ENCODE assay signal across 22 cellular contexts in genomic region chr6:25340421-25340820, GRCh38.
"Had no signal": no experiment of that assay in that cellular context is flagged by ENCODE, and none has a peak within 500 bp of the region (broad histone marks: within the 10 kb centered on the region; RNA-seq: fewer than 3 reads in every experiment).

No MANE protein-coding gene starts in this region.

- H3K4me3 ChIP-seq: gastrocnemius medialis, heart left ventricle, lower lobe of right lung, prostate gland, right atrium auricular region, stomach, thyroid gland had no signal

- H3K4me1 ChIP-seq: gastrocnemius medialis, prostate gland, right atrium auricular region had no signal

- H3K9me3 ChIP-seq: gastrocnemius medialis, heart left ventricle, lower lobe of right lung, prostate gland, right atrium auricular region, stomach, thyroid gland had no signal

- H3K27ac ChIP-seq: epithelial cell of prostate, gastrocnemius medialis, heart left ventricle, lower lobe of right lung, prostate gland, right atrium auricular region, stomach, thyroid gland had no signal

- ATAC-seq: effector memory CD8-positive, alpha-beta T cell; esophagus mucosa; gastrocnemius medialis; left ventricle myocardium superior; lower lobe of right lung; naive thymus-derived CD8-positive, alpha-beta T cell; sciatic nerve; stimulated activated effector memory CD8-positive, alpha-beta T cell treated with anti-CD3 and anti-CD28 coated beads, Interleukin-12 subunit alpha, Interleukin-12 subunit beta, amount 100 ng/mL, for 72 hours had no signal

- DNase-seq: cortex of kidney; effector memory CD8-positive, alpha-beta T cell; foreskin fibroblast; gastrocnemius medialis; heart left ventricle; hippocampal formation; left ventricle myocardium superior; lower lobe of right lung; naive thymus-derived CD8-positive, alpha-beta T cell; nephron progenitor cell; nucleus accumbens; stimulated activated CD4-positive, alpha-beta T cell treated with anti-CD3 and anti-CD28 coated beads, Interleukin-2, amount 100 ng/mL, for 24 hours; stimulated activated CD4-positive, alpha-beta T cell treated with anti-CD3 and anti-CD28 coated beads, Interleukin-4, amount 100 ng/mL, for 24 hours; stimulated activated naive CD4-positive, alpha-beta T cell treated with Interleukin-2 at 50 U/mL for 16 hours; stomach; thyroid gland had no signal

- H3K27me3 ChIP-seq: gastrocnemius medialis, heart left ventricle, right atrium auricular region, stomach, thyroid gland had no signal

- H3K36me3 ChIP-seq: gastrocnemius medialis, heart left ventricle, lower lobe of right lung, prostate gland, right atrium auricular region, stomach, thyroid gland had no signal
